Comparison of ENCODE assay signal across 8 cellular contexts in genomic region chr17:7685533-7686220, GRCh38. TPM values are rescaled to one million over a fixed set of nuclear protein-coding genes. Genes with fewer than 3 reads are reported as not detected.
A peak's percentile ranks its signal among the peaks of the same experiment; 100 is the strongest.
DNase-seq lines count a peak whose midpoint lies in the region; ATAC-seq and TF ChIP-seq lines count a peak whose summit lies in the region.

No MANE protein-coding gene starts in this region.

- TF ChIP-seq CTCF in KMS-11 (conservative IDR thresholded peaks at IDR 0.05; ENCODE audit: low read depth, low read length) (no peak), neural cell (IDR thresholded peaks at IDR 0.05; ENCODE audit: poor library complexity, severe bottlenecking) (peak; percentile 9)

- H3K9me3 ChIP-seq in neural cell (ENCODE audit: low read length) = no peaks in the 10 kb centered on the region

- H3K4me3 Mint-ChIP-seq in stimulated activated naive CD8-positive, alpha-beta T cell treated with anti-CD3 and anti-CD28 coated beads, Interleukin-15, amount 100 ng/mL, for 72 hours = peak overlapping the region; percentile 94 to 96

- H3K4me1 ChIP-seq in KMS-11 (ENCODE audit: low read depth, poor library complexity, severe bottlenecking) = no peaks in the 10 kb centered on the region

- no peaks in the 10 kb centered on the region for H3K36me3 ChIP-seq in KMS-11 (ENCODE audit: insufficient read depth)
- no peaks in the 10 kb centered on the region for H3K36me3 ChIP-seq in neural cell (ENCODE audit: insufficient read depth, low read length)

- no peaks in the 10 kb centered on the region for H3K9me3 Mint-ChIP-seq in stimulated activated naive CD8-positive, alpha-beta T cell treated with anti-CD3 and anti-CD28 coated beads, Interleukin-15, amount 100 ng/mL, for 72 hours

- H3K27me3 ChIP-seq in KMS-11 (ENCODE audit: insufficient read depth, low read depth) = no peaks in the 10 kb centered on the region
- H3K27me3 ChIP-seq in neural cell (ENCODE audit: insufficient read depth, low read depth, low read length) = no peaks in the 10 kb centered on the region

- TF ChIP-seq EP300 in neural cell (conservative IDR thresholded peaks at IDR 0.05; ENCODE audit: poor library complexity, severe bottlenecking) = peak; percentile 83

- H3K4me1 Mint-ChIP-seq in stimulated activated naive CD8-positive, alpha-beta T cell treated with anti-CD3 and anti-CD28 coated beads, Interleukin-15, amount 100 ng/mL, for 72 hours = peaks cover 45% of the 10 kb centered on the region

- peaks cover 5% of the 10 kb centered on the region for H3F3A ChIP-seq in neural cell (ENCODE audit: insufficient read depth, low read length, poor library complexity, severe bottlenecking)

- no peaks in the 10 kb centered on the region for H3K9me2 ChIP-seq in neural cell (ENCODE audit: insufficient read depth, low read length)

- peaks cover 44% of the 10 kb centered on the region; the same call in 1 of the 2 replicates for H3K79me2 ChIP-seq in KMS-11 (ENCODE audit: insufficient read depth, low read depth)
- peaks cover 43% of the 10 kb centered on the region for H3K79me2 ChIP-seq in neural cell (replicated peaks; ENCODE audit: insufficient read depth, low read length)

- H3K4me3 ChIP-seq in KMS-11 (IDR thresholded peaks at IDR 0.05; ENCODE audit: insufficient read depth, low read depth, low read length) (no peak overlapping the region), neural cell (ENCODE audit: low read length) (peak overlapping the region; percentile 96)

- H3K27ac ChIP-seq in KMS-11 (peak overlapping the region; percentile 81), neural cell (ENCODE audit: low read length) (peak overlapping the region; percentile 100)

- H3K27me3 Mint-ChIP-seq in stimulated activated naive CD8-positive, alpha-beta T cell treated with anti-CD3 and anti-CD28 coated beads, Interleukin-15, amount 100 ng/mL, for 72 hours = no peaks in the 10 kb centered on the region

- H3K4me2 ChIP-seq in KMS-11 (peak overlapping the region; percentile 33), neural cell (ENCODE audit: low read length) (peak overlapping the region; percentile 61)

- TF ChIP-seq RAD21 in neural cell (conservative IDR thresholded peaks at IDR 0.05) = no peak

- peak; percentile 61 for ATAC-seq in GM21723 (IDR thresholded peaks at IDR 0.05; ENCODE audit: unreplicated experiment)
- peak; percentile 72 for ATAC-seq in stimulated activated naive CD8-positive, alpha-beta T cell treated with anti-CD3 and anti-CD28 coated beads, Interleukin-15, amount 100 ng/mL, for 72 hours

- peak overlapping the region; percentile 27; the same call in 1 of the 2 replicates for H3K9ac ChIP-seq in KMS-11
- peak overlapping the region; percentile 98 for H3K9ac ChIP-seq in neural cell (ENCODE audit: low read length)

- DNase-seq in DMS53 (lab: John Stamatoyannopoulos, UW) = peak; percentile 99
- peak; percentile 93 to 97 for DNase-seq in SHP77 (lab: John Stamatoyannopoulos, UW)
- peak; percentile 96 for DNase-seq in activated effector memory CD4-positive, alpha-beta T cell treated with anti-CD3 and anti-CD28 coated beads, Interleukin-2, amount 50 U/mL, for 16 hours
- DNase-seq in fibroblast of the conjunctiva (ENCODE audit: low read depth) = peak; percentile 89
- peak; percentile 84 to 90 for DNase-seq in stimulated activated naive CD8-positive, alpha-beta T cell treated with anti-CD3 and anti-CD28 coated beads, Interleukin-15, amount 100 ng/mL, for 72 hours

- H2AFZ ChIP-seq in KMS-11 (ENCODE audit: low read depth) (no peak overlapping the region), neural cell (ENCODE audit: low read depth, low read length) (peak overlapping the region; percentile 41)

- peak overlapping the region; percentile 99 to 100 for H3K27ac Mint-ChIP-seq in stimulated activated naive CD8-positive, alpha-beta T cell treated with anti-CD3 and anti-CD28 coated beads, Interleukin-15, amount 100 ng/mL, for 72 hours

- H4K20me1 ChIP-seq in KMS-11 (ENCODE audit: insufficient read depth) (no peaks in the 10 kb centered on the region), neural cell (ENCODE audit: insufficient read depth) (no peaks in the 10 kb centered on the region)

TF ChIP-seq in neural cell, 6 proteins besides CTCF, POLR2A, EP300 and RAD21:
- TF ChIP-seq REST (IDR thresholded peaks at IDR 0.05; ENCODE audit: borderline replicate concordance) = peak; percentile 90
- TF ChIP-seq MXI1 (conservative IDR thresholded peaks at IDR 0.05; ENCODE audit: poor library complexity, severe bottlenecking) = peak; percentile 79
- TF ChIP-seq SMC3 (conservative IDR thresholded peaks at IDR 0.05; ENCODE audit: poor library complexity) = peak; percentile 48
- TF ChIP-seq POLR2AphosphoS5 (IDR thresholded peaks at IDR 0.05) = peak; percentile 94
- TF ChIP-seq EZH2 (IDR thresholded peaks at IDR 0.05; ENCODE audit: borderline replicate concordance, insufficient read depth, low read length, poor library complexity, severe bottlenecking) = no peak
- peak; percentile 91 for TF ChIP-seq TAF1 (IDR thresholded peaks at IDR 0.05; ENCODE audit: low read depth)

RNA-seq across cellular contexts. Expression of gene TP53, which starts 1.6 kb away (rescaled TPM):
- 13.8 and 14.3 TPM in 2 replicates for polyA plus RNA-seq in neural cell
- polyA minus RNA-seq in neural cell = 15.3 and 16.3 TPM in 2 replicates

RNA-seq across cellular contexts. Expression of gene WRAP53, which starts 2.6 kb away (rescaled TPM):
- 20.1 and 22.4 TPM in 2 replicates for polyA plus RNA-seq in neural cell
- 13.8 and 16.8 TPM in 2 replicates for polyA minus RNA-seq in neural cell

RNA-seq across cellular contexts. Expression of gene EFNB3, which starts 19.3 kb away (rescaled TPM):
- 36.4 and 46.5 TPM in 2 replicates for polyA plus RNA-seq in neural cell
- polyA minus RNA-seq in neural cell = 36.3 and 40.2 TPM in 2 replicates

RNA-seq across cellular contexts. Expression of gene DNAH2, which starts 31.9 kb away (rescaled TPM):
- polyA plus RNA-seq in neural cell = 2.0 and 2.1 TPM in 2 replicates
- polyA minus RNA-seq in neural cell = 2.8 and 4.1 TPM in 2 replicates

RNA-seq across cellular contexts. Expression of gene ATP1B2, which starts 35.0 kb away (rescaled TPM):
- polyA plus RNA-seq in neural cell = 3.2 and 4.2 TPM in 2 replicates
- polyA minus RNA-seq in neural cell = 4.9 and 6.0 TPM in 2 replicates
